Comparison of ENCODE assay signal across 8 cellular contexts in genomic region chr22:35921777-35922176, GRCh38.
DNase-seq lines count a peak whose midpoint lies in the region; ATAC-seq, FAIRE-seq and TF ChIP-seq lines count a peak whose summit lies in the region.

No MANE protein-coding gene starts in this region.

- no peaks in the 10 kb centered on the region for H3K27me3 ChIP-seq in BE2C
- H3K27me3 ChIP-seq in gastroesophageal sphincter, result no peaks in the 10 kb centered on the region
- no peaks in the 10 kb centered on the region for H3K27me3 ChIP-seq in pancreas

- H3K27ac ChIP-seq in gastroesophageal sphincter (peak overlapping the region; percentile 57 to 77 (median 71)), pancreas (peak overlapping the region in 2 of 4 donors; percentile 39 to 53)

- ATAC-seq in gastroesophageal sphincter (peak; percentile 94), pancreas (peak; percentile 88 to 98 (median 96)), HG03097 (IDR thresholded peaks at IDR 0.05; ENCODE audit: low FRiP score, unreplicated experiment) (no peak), HG03095 (IDR thresholded peaks at IDR 0.05; ENCODE audit: unreplicated experiment) (no peak)

- H3K4me3 ChIP-seq in BE2C (ENCODE audit: low read depth, low read length) (no peak overlapping the region), gastroesophageal sphincter (no peak overlapping the region), pancreas (no peak overlapping the region)

- DNase-seq in BE2C (peak; percentile 77), GM19239 (ENCODE audit: insufficient read length, low spot score) (no peak), NCI-H460 (ENCODE audit: extremely low read depth, low read depth) (peak; percentile 61), activated T-cell treated with anti-CD3 and anti-CD28 coated beads for 48 hours (ENCODE audit: low read depth) (peak; percentile 12), pancreas (peak in 4 of 6 donors; percentile 39 to 75 (median 63))

- FAIRE-seq in GM19239 (lab: Jason Lieb, UNC), result peak; percentile 28
- peak; percentile 90 for FAIRE-seq in pancreas (lab: Jason Lieb, UNC)

- H3K4me1 ChIP-seq in BE2C (peaks cover 23% of the 10 kb centered on the region), gastroesophageal sphincter (peaks cover 30 to 76% (median 31%) of the 10 kb centered on the region in 3 donors), pancreas (peaks cover 0 to 4% (median 0%) of the 10 kb centered on the region in 3 donors)

- intact Hi-C loops in pancreas (cut with DNase I), result loop anchor here in 2 of 3 donors (10.0 kb wide), 1 partner anchor 297 kb away; no protein-coding TSS in a partner anchor

- no peak for TF ChIP-seq POLR2A in gastroesophageal sphincter (IDR thresholded peaks at IDR 0.05)

- H3K36me3 ChIP-seq in BE2C (no peaks in the 10 kb centered on the region; the same call in 1 of the 2 replicates), gastroesophageal sphincter (no peaks in the 10 kb centered on the region), pancreas (no peaks in the 10 kb centered on the region)

- H3K9me3 ChIP-seq in BE2C (no peaks in the 10 kb centered on the region), gastroesophageal sphincter (no peaks in the 10 kb centered on the region), pancreas (no peaks in the 10 kb centered on the region)

- peak; percentile 91 for TF ChIP-seq CTCF in BE2C (IDR thresholded peaks at IDR 0.05; ENCODE audit: low read depth, low read length)
- TF ChIP-seq CTCF in gastroesophageal sphincter (IDR thresholded peaks at IDR 0.05), result peak; percentile 28 to 79 (median 62)
- TF ChIP-seq CTCF in pancreas (IDR thresholded peaks at IDR 0.05), result peak in 3 of 4 donors; percentile 27 to 54 (median 32)

- TF ChIP-seq EP300 in gastroesophageal sphincter (IDR thresholded peaks at IDR 0.05), result no peak

Comparison
In these comparisons a context has a peak if more than half of its experiments do, and no peak if none do; other contexts are left out.
1. CTCF ChIP-seq: peak in every context shown above with its lines; median percentile 91 in BE2C; 62 in gastroesophageal sphincter; 32 in pancreas.
2. ATAC-seq: peak in gastroesophageal sphincter (single experiment) and pancreas (4 of 4); none in HG03097 (single experiment) and HG03095 (single experiment).